17 cellular contexts compared by ENCODE assay signal in genomic region chr2:196962325-196962724, GRCh38. TPM values are rescaled to one million over a fixed set of nuclear protein-coding genes. Genes with fewer than 3 reads are reported as not detected.
DNase-seq lines count a peak whose midpoint lies in the region; ATAC-seq and TF ChIP-seq lines count a peak whose summit lies in the region.
"Had no signal": no experiment of that assay in that cellular context is flagged by ENCODE, and none has a peak within 500 bp of the region (broad histone marks: within the 10 kb centered on the region; RNA-seq: fewer than 3 reads in every experiment).

No MANE protein-coding gene starts in this region.

- no peak overlapping the region for H3K4me3 Mint-ChIP-seq in activated CD4-positive, alpha-beta T cell treated with anti-CD3 and anti-CD28 coated beads for 36 hours
- no peak overlapping the region for H3K4me3 Mint-ChIP-seq in activated CD4-positive, alpha-beta T cell treated with anti-CD3 and anti-CD28 coated beads, Interleukin-2, amount 10 ng/mL, durations not matched to agents 7 days and 5 days
- peak overlapping the region; percentile 31 for H3K4me3 Mint-ChIP-seq in activated CD4-positive, alpha-beta memory T cell treated with anti-CD3 and anti-CD28 coated beads, Interleukin-2, amount 10 ng/mL, durations not matched to agents 7 days and 5 days
- no peak overlapping the region for H3K4me3 Mint-ChIP-seq in natural killer cell

- BruUV-seq in HCT116 (replicated peaks; lab: Mats Ljungman, UMichigan) = no TSS peak

- H3K4me3 ChIP-seq in HCT116 (replicated peaks in 1 of 2; ENCODE audit: low read depth in 1 of 2, low read length in 2 of 2) = no peak overlapping the region
- H3K4me3 ChIP-seq: MG63 had no signal

- H3K27me3 Mint-ChIP-seq in activated CD4-positive, alpha-beta T cell treated with anti-CD3 and anti-CD28 coated beads for 36 hours = no peaks in the 10 kb centered on the region
- no peaks in the 10 kb centered on the region for H3K27me3 Mint-ChIP-seq in activated CD4-positive, alpha-beta T cell treated with anti-CD3 and anti-CD28 coated beads, Interleukin-2, amount 10 ng/mL, durations not matched to agents 7 days and 5 days
- no peaks in the 10 kb centered on the region for H3K27me3 Mint-ChIP-seq in activated CD4-positive, alpha-beta memory T cell treated with anti-CD3 and anti-CD28 coated beads, Interleukin-2, amount 10 ng/mL, durations not matched to agents 7 days and 5 days
- H3K27me3 Mint-ChIP-seq in natural killer cell (ENCODE audit: low read depth in 2 of 2) = no peaks in the 10 kb centered on the region

- H2AFZ ChIP-seq in HCT116 (ENCODE audit: low read depth, low read length, poor library complexity, severe bottlenecking) = peak overlapping the region; percentile 74

- DNase-seq in activated CD4-positive, alpha-beta T cell treated with anti-CD3 and anti-CD28 coated beads for 36 hours = no peak
- DNase-seq in activated CD4-positive, alpha-beta T cell treated with anti-CD3 and anti-CD28 coated beads, Interleukin-2, amount 10 ng/mL, durations not matched to agents 7 days and 5 days = no peak
- DNase-seq in HCT116 (ENCODE audit: low read depth, low spot score) (no peak), natural killer cell (no peak), A172 (ENCODE audit: low spot score) (no peak), ureter (ENCODE audit: low spot score) (no peak)
- DNase-seq in activated CD4-positive, alpha-beta memory T cell treated with anti-CD3 and anti-CD28 coated beads, Interleukin-2, amount 10 ng/mL, durations not matched to agents 7 days and 5 days = no peak
- DNase-seq: C1 segment of cervical spinal cord, DMS 273 treated with DMSO at 0.1 percent for 48 hours, GOT3, MG63, NCI-H1105, NCI-H1930, NCI-H2171 treated with DMSO at 0.1 percent for 48 hours, SIG-M5 had no signal

- H3K79me2 ChIP-seq in HCT116 (ENCODE audit: insufficient read depth, low read length) = no peaks in the 10 kb centered on the region

- no peak overlapping the region for H3K27ac ChIP-seq in HCT116 (ENCODE audit: low read depth, low read length)
- H3K27ac ChIP-seq: KMS-11 had no signal

- TF ChIP-seq CTCF in HCT116 (IDR thresholded peaks at IDR 0.05 in 2 of 3, conservative IDR thresholded peaks at IDR 0.05 in 1 of 3; ENCODE audit: borderline replicate concordance in 1 of 3, insufficient read depth in 1 of 3, low read depth in 2 of 3, low read length in 2 of 3) (no peak), natural killer cell (IDR thresholded peaks at IDR 0.05) (no peak)

- no peak for TF ChIP-seq RAD21 in HCT116 (IDR thresholded peaks at IDR 0.05; ENCODE audit: low read depth)

- H3K9me2 ChIP-seq in HCT116 (ENCODE audit: insufficient read depth) = no peaks in the 10 kb centered on the region

- H3K4me1 ChIP-seq in HCT116 (ENCODE audit: control insufficient read depth in 1 of 2, insufficient read depth in 2 of 2, low read length in 2 of 2) = peaks cover 0 to 4% of the 10 kb centered on the region in 2 experiments; a peak in 1 of 4 replicates

- intact Hi-C loops in activated CD4-positive, alpha-beta T cell treated with anti-CD3 and anti-CD28 coated beads for 36 hours (cut with DNase I, micrococcal nuclease) = loop anchor here (1.0 kb wide), 2 partner anchors 26 to 35 kb away; no protein-coding TSS in a partner anchor
- intact Hi-C loops in HCT116 (cut with micrococcal nuclease) (no loop called here), natural killer cell (cut with micrococcal nuclease) (no loop called here)

- POLR2A ChIA-PET in activated CD4-positive, alpha-beta T cell treated with anti-CD3 and anti-CD28 coated beads for 36 hours (lab: Charles Lee) = interaction anchor here (0.7 to 2.0 kb wide), 3 partner anchors 27 to 819 kb away, joined by 5 to 11 read pairs (median 7); no protein-coding TSS in a partner anchor
- POLR2A ChIA-PET in activated CD4-positive, alpha-beta T cell treated with anti-CD3 and anti-CD28 coated beads, Interleukin-2, amount 10 ng/mL, durations not matched to agents 7 days and 5 days (lab: Charles Lee) = interaction anchor here (0.5 to 1.0 kb wide), 2 partner anchors 9 to 35 kb away, joined by 4 to 5 read pairs; no protein-coding TSS in a partner anchor
- POLR2A ChIA-PET in HCT116 (lab: Charles Lee) = no interaction called here
- POLR2A ChIA-PET in activated CD4-positive, alpha-beta memory T cell treated with anti-CD3 and anti-CD28 coated beads, Interleukin-2, amount 10 ng/mL, durations not matched to agents 7 days and 5 days (lab: Charles Lee) = interaction anchor here (1.7 to 1.9 kb wide), 2 partner anchors 36 to 47 kb away, joined by 8 to 29 read pairs; partner anchors contain the start of gene PGAP1

- H3K36me3 Mint-ChIP-seq in activated CD4-positive, alpha-beta T cell treated with anti-CD3 and anti-CD28 coated beads for 36 hours (ENCODE audit: low read depth) = peaks cover 3% of the 10 kb centered on the region
- H3K36me3 Mint-ChIP-seq in activated CD4-positive, alpha-beta T cell treated with anti-CD3 and anti-CD28 coated beads, Interleukin-2, amount 10 ng/mL, durations not matched to agents 7 days and 5 days (ENCODE audit: low read depth) = peaks cover 4% of the 10 kb centered on the region
- peaks cover 19% of the 10 kb centered on the region for H3K36me3 Mint-ChIP-seq in activated CD4-positive, alpha-beta memory T cell treated with anti-CD3 and anti-CD28 coated beads, Interleukin-2, amount 10 ng/mL, durations not matched to agents 7 days and 5 days (ENCODE audit: low read depth)
- no peaks in the 10 kb centered on the region for H3K36me3 Mint-ChIP-seq in natural killer cell

- no peak for TF ChIP-seq POLR2A in HCT116 (IDR thresholded peaks at IDR 0.05; ENCODE audit: borderline replicate concordance, extremely low read depth, insufficient read depth, insufficient read length)

- H3K36me3 ChIP-seq in HCT116 (ENCODE audit: control insufficient read depth in 1 of 2, insufficient read depth in 2 of 2, low read length in 2 of 2) = no peaks in the 10 kb centered on the region
- H3K36me3 ChIP-seq: MG63 had no signal

- peak overlapping the region; percentile 58 for H3K27ac Mint-ChIP-seq in activated CD4-positive, alpha-beta T cell treated with anti-CD3 and anti-CD28 coated beads for 36 hours
- H3K27ac Mint-ChIP-seq in activated CD4-positive, alpha-beta T cell treated with anti-CD3 and anti-CD28 coated beads, Interleukin-2, amount 10 ng/mL, durations not matched to agents 7 days and 5 days = no peak overlapping the region
- peak overlapping the region; percentile 13 for H3K27ac Mint-ChIP-seq in activated CD4-positive, alpha-beta memory T cell treated with anti-CD3 and anti-CD28 coated beads, Interleukin-2, amount 10 ng/mL, durations not matched to agents 7 days and 5 days
- H3K27ac Mint-ChIP-seq in natural killer cell = peak overlapping the region; percentile 1 to 23

- peak; percentile 74 for ATAC-seq in activated CD4-positive, alpha-beta T cell treated with anti-CD3 and anti-CD28 coated beads for 36 hours
- ATAC-seq in HCT116 = no peak
- ATAC-seq in natural killer cell = no peak
- ATAC-seq in GM19023 (IDR thresholded peaks at IDR 0.05; ENCODE audit: unreplicated experiment) = no peak

- RAD21 ChIA-PET in HCT116 (lab: Charles Lee; ENCODE audit: low non-redundant PET in 1 of 2, low total read pairs in 2 of 2, uncharacterized antibody in 2 of 2, unreplicated experiment in 2 of 2) = no interaction called here

- no peaks in the 10 kb centered on the region for H3K9me3 ChIP-seq in HCT116 (ENCODE audit: control insufficient read depth in 1 of 2, insufficient read depth in 1 of 2, low read depth in 1 of 2, low read length in 2 of 2)
- H3K9me3 ChIP-seq: MG63 had no signal

- H3K9ac ChIP-seq in HCT116 (ENCODE audit: low read length) = no peak overlapping the region
- H3K9ac ChIP-seq: KMS-11 had no signal

- peaks cover 31% of the 10 kb centered on the region for H3K4me1 Mint-ChIP-seq in activated CD4-positive, alpha-beta T cell treated with anti-CD3 and anti-CD28 coated beads for 36 hours
- peaks cover 24% of the 10 kb centered on the region for H3K4me1 Mint-ChIP-seq in activated CD4-positive, alpha-beta T cell treated with anti-CD3 and anti-CD28 coated beads, Interleukin-2, amount 10 ng/mL, durations not matched to agents 7 days and 5 days
- peaks cover 29% of the 10 kb centered on the region for H3K4me1 Mint-ChIP-seq in activated CD4-positive, alpha-beta memory T cell treated with anti-CD3 and anti-CD28 coated beads, Interleukin-2, amount 10 ng/mL, durations not matched to agents 7 days and 5 days
- H3K4me1 Mint-ChIP-seq in natural killer cell = peaks cover 24 to 26% of the 10 kb centered on the region in 2 donors

- H3K4me2 ChIP-seq in HCT116 (ENCODE audit: low read length) = no peak overlapping the region
- H3K4me2 ChIP-seq: KMS-11 had no signal

- H3K27me3 ChIP-seq in HCT116 (ENCODE audit: insufficient read depth, low read length) = no peaks in the 10 kb centered on the region
- H3K27me3 ChIP-seq: MG63 had no signal

- no peaks in the 10 kb centered on the region for H4K20me1 ChIP-seq in HCT116 (ENCODE audit: insufficient read depth)

- CTCF ChIA-PET in activated CD4-positive, alpha-beta T cell treated with anti-CD3 and anti-CD28 coated beads for 36 hours (lab: Charles Lee) = interaction anchor here (0.9 to 1.7 kb wide), 3 partner anchors 14 to 35 kb away, joined by 3 to 5 read pairs (median 3); no protein-coding TSS in a partner anchor
- CTCF ChIA-PET in activated CD4-positive, alpha-beta T cell treated with anti-CD3 and anti-CD28 coated beads, Interleukin-2, amount 10 ng/mL, durations not matched to agents 7 days and 5 days (lab: Charles Lee) = interaction anchor here (1.0 kb wide), 1 partner anchor 8 kb away, joined by 4 read pairs; no protein-coding TSS in a partner anchor
- CTCF ChIA-PET in HCT116 (lab: Charles Lee) = no interaction called here
- CTCF ChIA-PET in activated CD4-positive, alpha-beta memory T cell treated with anti-CD3 and anti-CD28 coated beads, Interleukin-2, amount 10 ng/mL, durations not matched to agents 7 days and 5 days (lab: Charles Lee) = no interaction called here

- H3K9me3 Mint-ChIP-seq in activated CD4-positive, alpha-beta T cell treated with anti-CD3 and anti-CD28 coated beads for 36 hours (ENCODE audit: low read depth) = peaks cover 9% of the 10 kb centered on the region
- H3K9me3 Mint-ChIP-seq in activated CD4-positive, alpha-beta T cell treated with anti-CD3 and anti-CD28 coated beads, Interleukin-2, amount 10 ng/mL, durations not matched to agents 7 days and 5 days = peaks cover 14% of the 10 kb centered on the region
- H3K9me3 Mint-ChIP-seq in activated CD4-positive, alpha-beta memory T cell treated with anti-CD3 and anti-CD28 coated beads, Interleukin-2, amount 10 ng/mL, durations not matched to agents 7 days and 5 days = peaks cover 9% of the 10 kb centered on the region
- H3K9me3 Mint-ChIP-seq in natural killer cell = no peaks in the 10 kb centered on the region

RNA-seq across cellular contexts. Expression of gene PGAP1, which starts 35.8 kb away (rescaled TPM):
- 10 to 100 TPM; 22.2 to 25.1 TPM for total RNA-seq in activated CD4-positive, alpha-beta T cell treated with anti-CD3 and anti-CD28 coated beads for 36 hours
- 10 to 100 TPM; 39.0 to 42.0 TPM for total RNA-seq in activated CD4-positive, alpha-beta T cell treated with anti-CD3 and anti-CD28 coated beads, Interleukin-2, amount 10 ng/mL, durations not matched to agents 7 days and 5 days
- total RNA-seq in HCT116 (2021; ENCODE audit: unreplicated experiment) (7.1 TPM), natural killer cell (1 to 10 TPM; 2.5 to 4.9 (median 3.3) TPM), ureter (40.3 TPM)
- 0.55 and 0.64 TPM in 2 replicates for polyA plus RNA-seq in HCT116 (2012)
- total RNA-seq in activated CD4-positive, alpha-beta memory T cell treated with anti-CD3 and anti-CD28 coated beads, Interleukin-2, amount 10 ng/mL, durations not matched to agents 7 days and 5 days = 10 to 100 TPM; 53.6 to 63.6 TPM
- 4.1 and 6.5 TPM in 2 replicates for total RNA-seq in A172 (2014; rRNA removed; shearing (Covaris generic))

Comparison
In these comparisons a context has a peak if more than half of its experiments do, and no peak if none do; other contexts are left out.
1. CTCF ChIA-PET loops: an anchor here in activated CD4-positive, alpha-beta T cell treated with anti-CD3 and anti-CD28 coated beads for 36 hours (0.9 to 1.7 kb wide) and activated CD4-positive, alpha-beta T cell treated with anti-CD3 and anti-CD28 coated beads, Interleukin-2, amount 10 ng/mL, durations not matched to agents 7 days and 5 days (1.0 kb wide); none called in HCT116 and activated CD4-positive, alpha-beta memory T cell treated with anti-CD3 and anti-CD28 coated beads, Interleukin-2, amount 10 ng/mL, durations not matched to agents 7 days and 5 days.
2. intact Hi-C loops: an anchor here in activated CD4-positive, alpha-beta T cell treated with anti-CD3 and anti-CD28 coated beads for 36 hours (1.0 kb wide); none called in HCT116 and natural killer cell.